In genomic region chr1:80918365-80918764, GRCh38 we compare ENCODE assay signal across 26 cellular contexts.
"Had no signal": no experiment of that assay in that cellular context is flagged by ENCODE, and none has a peak within 500 bp of the region (broad histone marks: within the 10 kb centered on the region; RNA-seq: fewer than 3 reads in every experiment).

No MANE protein-coding gene starts in this region.

- H3K4me3 Mint-ChIP-seq: activated naive CD8-positive, alpha-beta T cell treated with anti-CD3 and anti-CD28 coated beads for 36 hours; dendritic cell treated with granulocyte-macrophage colony-stimulating factor and Interleukin-4, amounts not matched to agents 40 ng/mL and 50 ng/mL, for 4 days; naive thymus-derived CD8-positive, alpha-beta T cell had no signal

- H3K27me3 Mint-ChIP-seq: activated naive CD8-positive, alpha-beta T cell treated with anti-CD3 and anti-CD28 coated beads for 36 hours; dendritic cell treated with granulocyte-macrophage colony-stimulating factor and Interleukin-4, amounts not matched to agents 40 ng/mL and 50 ng/mL, for 4 days; naive thymus-derived CD8-positive, alpha-beta T cell had no signal

- H3K9me3 ChIP-seq: breast epithelium, esophagus muscularis mucosa, gastroesophageal sphincter, right lobe of liver, thoracic aorta had no signal

- H3K4me1 Mint-ChIP-seq: activated naive CD8-positive, alpha-beta T cell treated with anti-CD3 and anti-CD28 coated beads for 36 hours; naive thymus-derived CD8-positive, alpha-beta T cell had no signal

- H3K36me3 ChIP-seq: breast epithelium, esophagus muscularis mucosa, gastroesophageal sphincter, right lobe of liver, thoracic aorta had no signal

- DNase-seq: activated CD4-positive, alpha-beta T cell treated with anti-CD3 and anti-CD28 coated beads for 48 hours; activated CD4-positive, alpha-beta T cell treated with anti-CD3 and anti-CD28 coated beads, Interleukin-2, amount 50 U/mL, for 48 hours; activated CD8-positive, alpha-beta memory T cell treated with anti-CD3 and anti-CD28 coated beads for 24 hours; activated effector memory CD4-positive, alpha-beta T cell treated with Interleukin-2 at 50 U/mL for 16 hours; activated naive CD4-positive, alpha-beta T cell treated with Interleukin-2 at 50 U/mL for 16 hours; activated naive CD8-positive, alpha-beta T cell treated with anti-CD3 and anti-CD28 coated beads for 36 hours; amygdala; central memory CD4-positive, alpha-beta T cell; head of caudate nucleus; hippocampal formation; kidney; left colon; midbrain; naive thymus-derived CD8-positive, alpha-beta T cell; right lobe of liver; stimulated activated CD4-positive, alpha-beta T cell treated with anti-CD3 and anti-CD28 coated beads, Interleukin-12 subunit alpha, Interleukin-12 subunit beta, amount 100 ng/mL, for 4 hours; stimulated activated CD4-positive, alpha-beta T cell treated with anti-CD3 and anti-CD28 coated beads, Interleukin-4, amount 100 ng/mL, for 1 hour; stimulated activated naive CD8-positive, alpha-beta T cell treated with anti-CD3 and anti-CD28 coated beads, Interleukin-15, Interleukin-2, amounts not matched to agents 100 U/mL and 50 U/mL, for 24 hours had no signal

- H3K4me1 ChIP-seq: breast epithelium, right lobe of liver had no signal

- H3K4me3 ChIP-seq: breast epithelium, esophagus muscularis mucosa, gastroesophageal sphincter, right lobe of liver, skin epidermis, thoracic aorta had no signal

- ATAC-seq: activated CD4-positive, CD25-positive, alpha-beta regulatory T cell treated with anti-CD3 and anti-CD28 coated beads, Interleukin-2, amount 50 U/mL, for 24 hours; gastroesophageal sphincter; left colon; naive thymus-derived CD8-positive, alpha-beta T cell; stimulated activated naive CD8-positive, alpha-beta T cell treated with anti-CD3 and anti-CD28 coated beads, Interleukin-15, Interleukin-2, amounts not matched to agents 100 U/mL and 50 U/mL, for 24 hours had no signal

- H3K9me3 Mint-ChIP-seq: dendritic cell treated with granulocyte-macrophage colony-stimulating factor and Interleukin-4, amounts not matched to agents 40 ng/mL and 50 ng/mL, for 4 days had no signal

- H3K36me3 Mint-ChIP-seq: activated naive CD8-positive, alpha-beta T cell treated with anti-CD3 and anti-CD28 coated beads for 36 hours; naive thymus-derived CD8-positive, alpha-beta T cell had no signal

- H3K27ac ChIP-seq: breast epithelium, esophagus muscularis mucosa, gastroesophageal sphincter, right lobe of liver, skin epidermis, thoracic aorta, VCaP had no signal

- H3K27ac Mint-ChIP-seq: activated naive CD8-positive, alpha-beta T cell treated with anti-CD3 and anti-CD28 coated beads for 36 hours; dendritic cell treated with granulocyte-macrophage colony-stimulating factor and Interleukin-4, amounts not matched to agents 40 ng/mL and 50 ng/mL, for 4 days; naive thymus-derived CD8-positive, alpha-beta T cell had no signal

- H3K27me3 ChIP-seq: breast epithelium, esophagus muscularis mucosa, gastroesophageal sphincter, right lobe of liver had no signal
